ENCODE assay signal across 22 cellular contexts in the genomic region with DNA sequence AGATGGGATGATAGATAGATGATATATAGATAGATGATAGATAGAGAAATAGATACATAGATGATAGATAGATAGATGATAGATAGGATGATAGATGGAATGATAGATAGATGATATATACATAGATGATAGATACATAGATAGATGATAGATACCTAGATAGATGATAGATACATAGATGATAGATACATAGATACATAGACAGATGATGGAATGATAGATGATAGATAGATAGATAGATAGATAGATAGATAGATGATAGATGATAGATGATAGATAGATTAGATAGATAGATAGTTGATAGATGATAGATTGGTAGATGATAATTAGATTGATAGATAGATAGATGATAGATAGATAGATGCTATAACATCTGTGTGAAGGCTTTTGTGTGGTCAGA.
"Had no signal": no experiment of that assay in that cellular context is flagged by ENCODE, and none has a peak within 500 bp of the region (broad histone marks: within the 10 kb centered on the region; RNA-seq: fewer than 3 reads in every experiment).

No MANE protein-coding gene starts in this region.

- H3K9me3 ChIP-seq: lower lobe of right lung, prostate gland, right atrium auricular region, tibial nerve had no signal

- H3K9me3 Mint-ChIP-seq: activated naive CD4-positive, alpha-beta T cell treated with anti-CD3 and anti-CD28 coated beads, Interleukin-2, amount 10 ng/mL, durations not matched to agents 7 days and 5 days; activated T-cell treated with anti-CD3 and anti-CD28 coated beads, Interleukin-2, amount 50 U/mL, for 4 hours; naive B cell; neural progenitor cell had no signal

- H3K36me3 ChIP-seq: cardiac muscle cell, lower lobe of right lung, neural progenitor cell, prostate gland, right atrium auricular region, tibial nerve had no signal

- FAIRE-seq: keratinocyte, urothelium cell line had no signal

- H3K27ac ChIP-seq: cardiac muscle cell, neural progenitor cell, right atrium auricular region had no signal

- H3K4me3 Mint-ChIP-seq: activated naive CD4-positive, alpha-beta T cell treated with anti-CD3 and anti-CD28 coated beads, Interleukin-2, amount 10 ng/mL, durations not matched to agents 7 days and 5 days; activated T-cell treated with anti-CD3 and anti-CD28 coated beads, Interleukin-2, amount 50 U/mL, for 4 hours; naive B cell; neural progenitor cell had no signal

- H3K4me3 ChIP-seq: cardiac muscle cell, lower lobe of right lung, neural progenitor cell, prostate gland, right atrium auricular region, tibial nerve had no signal

- H3K9ac ChIP-seq: neural progenitor cell had no signal

- H3K27me3 ChIP-seq: cardiac muscle cell, neural progenitor cell, right atrium auricular region, tibial nerve had no signal

- H3K27ac Mint-ChIP-seq: activated naive CD4-positive, alpha-beta T cell treated with anti-CD3 and anti-CD28 coated beads, Interleukin-2, amount 10 ng/mL, durations not matched to agents 7 days and 5 days; neural progenitor cell had no signal

- ATAC-seq: activated T-cell treated with anti-CD3 and anti-CD28 coated beads, Interleukin-2, amount 50 U/mL, for 4 hours had no signal

- H3K4me2 ChIP-seq: neural progenitor cell had no signal

- H3K36me3 Mint-ChIP-seq: activated naive CD4-positive, alpha-beta T cell treated with anti-CD3 and anti-CD28 coated beads, Interleukin-2, amount 10 ng/mL, durations not matched to agents 7 days and 5 days; naive B cell; neural progenitor cell had no signal

- DNase-seq: activated CD4-positive, alpha-beta T cell treated with anti-CD3 and anti-CD28 coated beads for 1 hour; activated CD4-positive, alpha-beta T cell treated with anti-CD3 and anti-CD28 coated beads, Interleukin-2, amount 50 U/mL, for 1 hour; activated CD8-positive, alpha-beta memory T cell treated with anti-CD3 and anti-CD28 coated beads for 24 hours; activated CD8-positive, alpha-beta memory T cell treated with anti-CD3 and anti-CD28 coated beads, Interleukin-2, amount 50 U/mL, for 4 hours; activated effector memory CD4-positive, alpha-beta T cell treated with Interleukin-2 at 50 U/mL for 16 hours; activated naive CD4-positive, alpha-beta T cell treated with anti-CD3 and anti-CD28 coated beads, Interleukin-2, amount 10 ng/mL, durations not matched to agents 7 days and 5 days; activated T-cell treated with anti-CD3 and anti-CD28 coated beads, Interleukin-2, amount 50 U/mL, for 4 hours; cortex of kidney; effector CD4-positive, alpha-beta T cell; erythroblast; foreskin fibroblast; lower lobe of right lung; naive B cell; stimulated activated CD4-positive, alpha-beta T cell treated with anti-CD3 and anti-CD28 coated beads, Interleukin-4, amount 100 ng/mL, for 24 hours; stimulated activated naive CD4-positive, alpha-beta T cell treated with Interleukin-2 at 50 U/mL for 16 hours had no signal

- H3K4me1 ChIP-seq: prostate gland had no signal

- H2AFZ ChIP-seq: neural progenitor cell had no signal
